In the genomic region with DNA sequence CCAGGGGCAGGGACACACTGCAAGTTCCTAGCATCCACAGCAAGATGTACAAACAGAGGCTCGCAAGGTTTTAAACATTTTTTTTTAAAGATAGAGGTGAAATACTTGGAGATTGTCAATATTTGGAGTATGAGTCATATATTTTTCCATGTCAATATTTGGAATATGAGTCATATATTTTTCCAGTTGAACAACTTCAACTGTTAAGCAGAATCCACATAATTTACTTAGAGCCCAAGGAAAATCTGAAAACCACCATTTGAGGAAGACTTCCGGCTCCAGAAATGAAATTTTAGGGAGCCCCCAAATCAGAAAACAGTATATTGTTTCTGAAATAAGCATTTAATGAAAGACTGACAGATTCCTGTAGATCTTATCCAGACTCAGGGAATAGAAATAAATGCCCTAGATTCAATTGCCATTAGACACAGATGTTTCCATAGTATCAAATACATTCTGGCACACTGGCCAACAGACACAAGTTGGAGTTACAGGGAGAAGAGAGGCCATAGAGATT, we compare ENCODE assay signal across 10 cellular contexts. TPM values are rescaled to one million over a fixed set of nuclear protein-coding genes. Genes with fewer than 3 reads are reported as not detected.
DNase-seq lines count a peak whose midpoint lies in the region; ATAC-seq and TF ChIP-seq lines count a peak whose summit lies in the region.
"Had no signal": no experiment of that assay in that cellular context is flagged by ENCODE, and none has a peak within 500 bp of the region (broad histone marks: within the 10 kb centered on the region; RNA-seq: fewer than 3 reads in every experiment).

No MANE protein-coding gene starts in this region.

- intact Hi-C loops in stomach (cut with DNase I; ENCODE audit: low total_unique reads), result no loop called here
- intact Hi-C loops in OCI-LY7 (cut with micrococcal nuclease; ENCODE audit: unreplicated experiment), result no loop called here

- no peak for TF ChIP-seq EP300 in stomach (IDR thresholded peaks at IDR 0.05)

- BruUV-seq in OCI-LY7 (replicated peaks; lab: Mats Ljungman, UMichigan), result no TSS peak

- H3K4me3 ChIP-seq in fibroblast of pulmonary artery (replicated peaks; ENCODE audit: low read depth, low read length) (no peak overlapping the region), stomach (no peak overlapping the region), OCI-LY7 (ENCODE audit: low read depth, low read length, poor library complexity, severe bottlenecking) (no peak overlapping the region)

- H3K9me3 Mint-ChIP-seq in activated naive CD4-positive, alpha-beta T cell treated with anti-CD3 and anti-CD28 coated beads, Interleukin-2, amount 10 ng/mL, durations not matched to agents 7 days and 5 days, result no peaks in the 10 kb centered on the region

- H3K79me2 ChIP-seq in OCI-LY7 (ENCODE audit: insufficient read depth, low read depth, low read length), result no peaks in the 10 kb centered on the region

- H4K20me1 ChIP-seq in OCI-LY7 (ENCODE audit: insufficient read depth, low read length), result no peaks in the 10 kb centered on the region

- TF ChIP-seq POLR2A in stomach (IDR thresholded peaks at IDR 0.05), result no peak

- H3K27ac ChIP-seq in stomach (peak overlapping the region in 3 of 5 donors; percentile 23 to 46 (median 44)), OCI-LY7 (ENCODE audit: low read depth, low read length, poor library complexity, severe bottlenecking) (no peak overlapping the region)

- H3K9me3 ChIP-seq in stomach (no peaks in the 10 kb centered on the region), OCI-LY7 (ENCODE audit: low read length) (no peaks in the 10 kb centered on the region)

- DNase-seq in NCI-H2171 treated with DMSO at 0.1 percent for 48 hours (lab: John Stamatoyannopoulos, UW) (peak; percentile 21), NCI-H2171 (lab: John Stamatoyannopoulos, UW) (no peak), SHP77 (lab: John Stamatoyannopoulos, UW) (peak; percentile 19 to 20), fibroblast of pulmonary artery (ENCODE audit: low read depth) (peak; percentile 68), stomach (no peak), OCI-LY7 (ENCODE audit: low spot score) (no peak)
- no peak for DNase-seq in activated naive CD4-positive, alpha-beta T cell treated with anti-CD3 and anti-CD28 coated beads, Interleukin-2, amount 10 ng/mL, durations not matched to agents 7 days and 5 days
- DNase-seq: activated CD4-positive, alpha-beta T cell treated with anti-CD3 and anti-CD28 coated beads, Interleukin-2, amount 50 U/mL, for 48 hours; stimulated activated naive CD8-positive, alpha-beta T cell treated with anti-CD3 and anti-CD28 coated beads, Interleukin-15, Interleukin-2, amounts not matched to agents 100 U/mL and 50 U/mL, for 24 hours had no signal

- no peak for ATAC-seq in HG02840 (IDR thresholded peaks at IDR 0.05; ENCODE audit: low FRiP score, unreplicated experiment)

- H3K36me3 ChIP-seq in stomach (no peaks in the 10 kb centered on the region), OCI-LY7 (ENCODE audit: insufficient read depth, low read length) (no peaks in the 10 kb centered on the region)

- H3K4me2 ChIP-seq in OCI-LY7 (ENCODE audit: low read length), result no peak overlapping the region

- 16 to 35% (median 30%) methylated on average over 2 of the region's 2 CpGs for WGBS in stomach, 5 donors

- no peak overlapping the region for H3K4me3 Mint-ChIP-seq in activated naive CD4-positive, alpha-beta T cell treated with anti-CD3 and anti-CD28 coated beads, Interleukin-2, amount 10 ng/mL, durations not matched to agents 7 days and 5 days

- no peaks in the 10 kb centered on the region for H3K27me3 ChIP-seq in stomach

- H3K4me1 ChIP-seq in stomach (peaks cover 6 to 33% (median 12%) of the 10 kb centered on the region in 4 donors), OCI-LY7 (ENCODE audit: insufficient read depth, low read length, poor library complexity, severe bottlenecking) (no peaks in the 10 kb centered on the region)

- CTCF ChIA-PET in OCI-LY7 (lab: Charles Lee; ENCODE audit: unreplicated experiment), result no interaction called here
- CTCF ChIA-PET in activated naive CD4-positive, alpha-beta T cell treated with anti-CD3 and anti-CD28 coated beads, Interleukin-2, amount 10 ng/mL, durations not matched to agents 7 days and 5 days (lab: Charles Lee), result interaction anchor here (0.6 to 2.1 kb wide), 20 partner anchors 8 to 947 kb away, joined by 3 to 17 read pairs (median 4); no protein-coding TSS in a partner anchor

- TF ChIP-seq CTCF in fibroblast of pulmonary artery (IDR thresholded peaks at IDR 0.05; ENCODE audit: low read length, missing control alignments) (no peak), stomach (IDR thresholded peaks at IDR 0.05) (no peak), OCI-LY7 (conservative IDR thresholded peaks at IDR 0.05; ENCODE audit: low read length) (no peak)

- H3K27ac Mint-ChIP-seq in activated naive CD4-positive, alpha-beta T cell treated with anti-CD3 and anti-CD28 coated beads, Interleukin-2, amount 10 ng/mL, durations not matched to agents 7 days and 5 days, result no peak overlapping the region

- H3K4me1 Mint-ChIP-seq in activated naive CD4-positive, alpha-beta T cell treated with anti-CD3 and anti-CD28 coated beads, Interleukin-2, amount 10 ng/mL, durations not matched to agents 7 days and 5 days, result no peaks in the 10 kb centered on the region

- H2AFZ ChIP-seq in OCI-LY7 (ENCODE audit: low read length), result no peak overlapping the region

- peaks cover 18% of the 10 kb centered on the region for H3K27me3 Mint-ChIP-seq in activated naive CD4-positive, alpha-beta T cell treated with anti-CD3 and anti-CD28 coated beads, Interleukin-2, amount 10 ng/mL, durations not matched to agents 7 days and 5 days

- H3K36me3 Mint-ChIP-seq in activated naive CD4-positive, alpha-beta T cell treated with anti-CD3 and anti-CD28 coated beads, Interleukin-2, amount 10 ng/mL, durations not matched to agents 7 days and 5 days, result no peaks in the 10 kb centered on the region

- POLR2A ChIA-PET in OCI-LY7 (lab: Charles Lee), result no interaction called here

- H3K9me2 ChIP-seq in OCI-LY7 (ENCODE audit: insufficient read depth, low read length), result no peaks in the 10 kb centered on the region

RNA-seq across cellular contexts. Expression of gene FAM184A, which starts 51.6 kb away (rescaled TPM):
- total RNA-seq in stomach (1 to 10 TPM in 3 of 5 donors, under 1 TPM in 1, not detected in 1; under 0.01 to 8.3 (median 2.4) TPM), OCI-LY7 (2022) (not detected in 2 replicates)
- polyA plus RNA-seq in stomach, result 1 to 10 TPM in 2 of 3 donors, under 1 TPM in 1; 0.76 to 3.3 (median 2.6) TPM
- not detected in 2 replicates for total RNA-seq in OCI-LY7 (2014; rRNA removed; shearing (Covaris generic))

Comparison
In these comparisons a context has a peak if more than half of its experiments do, and no peak if none do; other contexts are left out.
1. DNase-seq: peak in NCI-H2171 treated with DMSO at 0.1 percent for 48 hours (single experiment), SHP77 (2 of 2) and fibroblast of pulmonary artery (single experiment); none in NCI-H2171 (single experiment), stomach (single experiment), OCI-LY7 (single experiment) and activated naive CD4-positive, alpha-beta T cell treated with anti-CD3 and anti-CD28 coated beads, Interleukin-2, amount 10 ng/mL, durations not matched to agents 7 days and 5 days (single experiment).